26 cellular contexts compared by ENCODE assay signal in genomic region chr15:58501636-58502178, GRCh38.
"Had no signal": no experiment of that assay in that cellular context is flagged by ENCODE, and none has a peak within 500 bp of the region (broad histone marks: within the 10 kb centered on the region; RNA-seq: fewer than 3 reads in every experiment).

No MANE protein-coding gene starts in this region.

- H3K4me1 ChIP-seq: parathyroid adenoma had no signal

- H2AFZ ChIP-seq: parathyroid adenoma had no signal

- H3K9me3 Mint-ChIP-seq: activated B cell treated with CpG ODN at 0.5 μM for 24 hours; natural killer cell treated with Interleukin-12 subunit alpha and Interleukin-12 subunit beta and Interleukin-15 and Interleukin-18, amount 100 ng/mL, for 72 hours; stimulated activated naive B cell treated with anti-CD40 and anti-IgM and Interleukin-4, amounts not matched to agents 10 μg/mL and 1 μg/mL and 100 μg/mL, for 72 hours; type B pancreatic cell had no signal

- H3K9me3 ChIP-seq: gastrocnemius medialis, left lung, right lobe of liver, vagina had no signal

- H3K27ac ChIP-seq: brain microvascular endothelial cell, gastrocnemius medialis, left lung, parathyroid adenoma, right lobe of liver, vagina had no signal

- H3K4me3 ChIP-seq: gastrocnemius medialis, left lung, lung, right lobe of liver, vagina had no signal

- H3K27me3 Mint-ChIP-seq: activated CD4-positive, alpha-beta T cell treated with anti-CD3 and anti-CD28 coated beads for 36 hours; type B pancreatic cell had no signal

- H3K9ac ChIP-seq: parathyroid adenoma had no signal

- H3K27me3 ChIP-seq: brain microvascular endothelial cell, gastrocnemius medialis, left lung, right lobe of liver, vagina had no signal

- H3K36me3 Mint-ChIP-seq: natural killer cell treated with Interleukin-12 subunit alpha and Interleukin-12 subunit beta and Interleukin-15 and Interleukin-18, amount 100 ng/mL, for 72 hours; stimulated activated naive B cell treated with anti-CD40 and anti-IgM and Interleukin-4, amounts not matched to agents 10 μg/mL and 1 μg/mL and 100 μg/mL, for 72 hours; type B pancreatic cell had no signal

- ATAC-seq: activated CD4-positive, alpha-beta T cell treated with anti-CD3 and anti-CD28 coated beads for 36 hours; esophagus mucosa; gastrocnemius medialis; left lung; natural killer cell treated with Interleukin-12 subunit alpha and Interleukin-12 subunit beta and Interleukin-15 and Interleukin-18, amount 100 ng/mL, for 72 hours; right lobe of liver; stimulated activated naive B cell treated with anti-CD40 and anti-IgM and Interleukin-4, amounts not matched to agents 10 μg/mL and 1 μg/mL and 100 μg/mL, for 72 hours had no signal

- H3K4me3 Mint-ChIP-seq: activated B cell treated with CpG ODN at 0.5 μM for 24 hours; activated CD4-positive, alpha-beta T cell treated with anti-CD3 and anti-CD28 coated beads for 36 hours; activated naive CD4-positive, alpha-beta T cell treated with anti-CD3 and anti-CD28 coated beads, Interleukin-2, amount 10 ng/mL, durations not matched to agents 7 days and 5 days; natural killer cell treated with Interleukin-12 subunit alpha and Interleukin-12 subunit beta and Interleukin-15 and Interleukin-18, amount 100 ng/mL, for 72 hours; stimulated activated naive B cell treated with anti-CD40 and anti-IgM and Interleukin-4, amounts not matched to agents 10 μg/mL and 1 μg/mL and 100 μg/mL, for 72 hours; T-helper 1 cell treated with Interleukin-12 subunit alpha and Interleukin-12 subunit beta and Interleukin-4 antibody, amounts not matched to agents 30 μg/mL and 1 μg/mL, for 36 hours; type B pancreatic cell had no signal

- DNase-seq: activated B cell treated with CpG ODN at 0.5 μM for 24 hours; activated CD4-positive, alpha-beta T cell treated with anti-CD3 and anti-CD28 coated beads for 36 hours; activated CD4-positive, alpha-beta T cell treated with anti-CD3 and anti-CD28 coated beads, Interleukin-2, amount 50 U/mL, for 4 hours; activated CD8-positive, alpha-beta memory T cell treated with anti-CD3 and anti-CD28 coated beads for 24 hours; activated naive CD4-positive, alpha-beta T cell treated with anti-CD3 and anti-CD28 coated beads, Interleukin-2, amount 10 ng/mL, durations not matched to agents 7 days and 5 days; activated T-cell treated with anti-CD3 and anti-CD28 coated beads, Interleukin-2, amount 50 U/mL, for 48 hours; aorta; brain microvascular endothelial cell; dermis blood vessel endothelial cell; effector CD8-positive, alpha-beta T cell; gastrocnemius medialis; head of caudate nucleus; left lung; nucleus accumbens; small intestine; stimulated activated CD4-positive, alpha-beta T cell treated with anti-CD3 and anti-CD28 coated beads, Interleukin-2, amount 100 ng/mL, for 48 hours; stimulated activated CD8-positive, alpha-beta memory T cell treated with anti-CD3 and anti-CD28 coated beads, Interleukin-4, amount 100 ng/mL, for 48 hours; stimulated activated naive B cell treated with anti-CD40 and anti-IgM and Interleukin-4, amounts not matched to agents 10 μg/mL and 1 μg/mL and 100 μg/mL, for 72 hours had no signal

- H3K36me3 ChIP-seq: brain microvascular endothelial cell, gastrocnemius medialis, left lung, right lobe of liver, vagina had no signal

- H3K27ac Mint-ChIP-seq: activated B cell treated with CpG ODN at 0.5 μM for 24 hours; activated CD4-positive, alpha-beta T cell treated with anti-CD3 and anti-CD28 coated beads for 36 hours; activated naive CD4-positive, alpha-beta T cell treated with anti-CD3 and anti-CD28 coated beads, Interleukin-2, amount 10 ng/mL, durations not matched to agents 7 days and 5 days; stimulated activated naive B cell treated with anti-CD40 and anti-IgM and Interleukin-4, amounts not matched to agents 10 μg/mL and 1 μg/mL and 100 μg/mL, for 72 hours; T-helper 1 cell treated with Interleukin-12 subunit alpha and Interleukin-12 subunit beta and Interleukin-4 antibody, amounts not matched to agents 30 μg/mL and 1 μg/mL, for 36 hours; type B pancreatic cell had no signal

- H3K4me1 Mint-ChIP-seq: activated B cell treated with CpG ODN at 0.5 μM for 24 hours had no signal
